In the genomic region with DNA sequence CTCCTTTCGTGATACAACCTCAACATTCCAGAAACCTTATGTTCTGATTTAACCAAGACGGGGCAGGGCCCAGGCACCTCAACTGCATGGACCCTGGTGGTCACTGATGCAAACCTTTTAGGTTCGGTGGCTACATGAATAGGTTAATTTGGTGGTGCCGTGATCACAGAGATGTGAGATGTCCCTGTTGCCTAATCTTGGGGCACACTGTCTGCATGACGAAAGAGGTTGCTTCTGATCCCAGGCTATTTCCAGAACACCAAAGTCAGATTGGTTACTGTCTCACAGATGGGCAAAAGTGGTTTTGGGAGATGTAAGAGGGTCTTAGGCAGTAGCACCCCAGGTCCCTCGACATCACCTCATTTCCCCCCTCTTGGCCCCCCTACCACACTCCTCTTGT, we compare ENCODE assay signal across 25 cellular contexts. TPM values are rescaled to one million over a fixed set of nuclear protein-coding genes. Genes with fewer than 3 reads are reported as not detected.
"Had no signal": no experiment of that assay in that cellular context is flagged by ENCODE, and none has a peak within 500 bp of the region (broad histone marks: within the 10 kb centered on the region; RNA-seq: fewer than 3 reads in every experiment).

No MANE protein-coding gene starts in this region.

- H3K4me2 ChIP-seq: neural progenitor cell had no signal

- H3K4me3 ChIP-seq: esophagus squamous epithelium, gastroesophageal sphincter, lung, neural progenitor cell, pancreas, prostate gland, right lobe of liver, suprapubic skin, thyroid gland had no signal

- H3K9me3 ChIP-seq: esophagus squamous epithelium, gastroesophageal sphincter, pancreas, prostate gland, right lobe of liver, suprapubic skin, thyroid gland had no signal

- H3K4me1 ChIP-seq: esophagus squamous epithelium, gastroesophageal sphincter, prostate gland, right lobe of liver, suprapubic skin, thyroid gland had no signal

- H3K36me3 ChIP-seq: esophagus squamous epithelium, gastroesophageal sphincter, neural progenitor cell, pancreas, prostate gland, right lobe of liver, suprapubic skin, thyroid gland had no signal

- H3K27me3 ChIP-seq: neural progenitor cell, pancreas, right lobe of liver, thyroid gland had no signal

- DNase-seq: effector memory CD8-positive, alpha-beta T cell; esophagus squamous epithelium; foreskin fibroblast; glutamatergic neuron; immature natural killer cell; kidney; left colon; left ventricle myocardium superior; mesenchymal stem cell; midbrain; nucleus accumbens; pancreas; right lobe of liver; stimulated activated CD4-positive, alpha-beta T cell treated with anti-CD3 and anti-CD28 coated beads, Interleukin-4, amount 100 ng/mL, for 1 hour; stimulated activated CD8-positive, alpha-beta memory T cell treated with anti-CD3 and anti-CD28 coated beads, Interleukin-4, amount 100 ng/mL, for 48 hours; stimulated activated naive CD8-positive, alpha-beta T cell treated with anti-CD3 and anti-CD28 coated beads, Interleukin-15, Interleukin-2, amounts not matched to agents 100 U/mL and 50 U/mL, for 24 hours; thyroid gland had no signal

- H3K27ac ChIP-seq: epithelial cell of prostate, esophagus squamous epithelium, gastroesophageal sphincter, neural progenitor cell, pancreas, prostate gland, right lobe of liver, suprapubic skin, thyroid gland had no signal

- FAIRE-seq: kidney, pancreas, urothelium cell line had no signal

- H3K9ac ChIP-seq: neural progenitor cell had no signal

RNA-seq across cellular contexts. Expression of a gene that starts 30.2 kb away (rescaled TPM):
- total RNA-seq: esophagus squamous epithelium, gastroesophageal sphincter, kidney, left ventricle myocardium superior, prostate gland, renal cortical epithelial cell, thyroid gland had no signal
- polyA plus RNA-seq: pancreas had no signal
